ENCODE assay signal across 16 cellular contexts in the genomic region with DNA sequence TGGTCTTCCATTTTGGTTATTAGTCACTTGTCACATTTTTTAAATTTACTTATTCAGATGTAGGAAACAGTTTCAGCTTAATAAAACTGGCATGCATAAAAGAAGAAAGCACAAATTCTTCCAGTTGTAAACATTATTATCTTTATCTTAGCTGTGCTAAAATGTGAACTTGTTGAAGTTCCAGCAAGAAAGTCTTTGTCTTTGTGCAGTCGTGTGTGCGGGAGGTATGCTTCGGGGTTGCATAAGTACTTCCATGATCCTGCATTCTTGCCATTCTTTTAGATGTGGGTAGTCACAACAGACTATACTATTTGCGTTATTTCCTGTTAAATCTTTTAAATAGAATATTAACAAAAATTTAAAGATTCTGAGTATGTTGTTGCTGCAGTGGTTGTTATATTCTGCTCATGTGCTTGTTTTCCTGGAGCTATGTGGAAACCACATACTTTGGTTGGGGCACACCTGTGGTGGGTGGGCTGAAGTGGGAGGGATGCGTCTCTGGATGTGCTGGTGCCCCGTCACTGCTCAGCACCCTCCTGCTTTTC. TPM values are rescaled to one million over a fixed set of nuclear protein-coding genes. Genes with fewer than 3 reads are reported as not detected.
A peak's percentile ranks its signal among the peaks of the same experiment; 100 is the strongest.
DNase-seq lines count a peak whose midpoint lies in the region; FAIRE-seq and TF ChIP-seq lines count a peak whose summit lies in the region.
"Had no signal": no experiment of that assay in that cellular context is flagged by ENCODE, and none has a peak within 500 bp of the region (broad histone marks: within the 10 kb centered on the region; RNA-seq: fewer than 3 reads in every experiment).

No MANE protein-coding gene starts in this region.

- no peak overlapping the region for H3K9ac ChIP-seq in neural progenitor cell

- H3K27me3 Mint-ChIP-seq in neural progenitor cell (ENCODE audit: insufficient read depth, low read depth): peaks cover 3% of the 10 kb centered on the region
- H3K27me3 Mint-ChIP-seq: activated CD4-positive, alpha-beta memory T cell treated with anti-CD3 and anti-CD28 coated beads, Interleukin-2, amount 10 ng/mL, durations not matched to agents 7 days and 5 days; natural killer cell treated with Interleukin-12 subunit alpha and Interleukin-12 subunit beta and Interleukin-15 and Interleukin-18, amount 100 ng/mL, for 72 hours had no signal

- no peak overlapping the region for H2AFZ ChIP-seq in neural progenitor cell (replicated peaks)

- no peaks in the 10 kb centered on the region for H3F3A ChIP-seq in neural progenitor cell (ENCODE audit: low read depth)

- H3K27ac Mint-ChIP-seq in neural progenitor cell: no peak overlapping the region
- H3K27ac Mint-ChIP-seq: activated CD4-positive, alpha-beta memory T cell treated with anti-CD3 and anti-CD28 coated beads, Interleukin-2, amount 10 ng/mL, durations not matched to agents 7 days and 5 days; natural killer cell treated with Interleukin-12 subunit alpha and Interleukin-12 subunit beta and Interleukin-15 and Interleukin-18, amount 100 ng/mL, for 72 hours had no signal

- no peaks in the 10 kb centered on the region for H3K27me3 ChIP-seq in neural progenitor cell
- H3K27me3 ChIP-seq: colonic mucosa, uterus had no signal

- H3K36me3 Mint-ChIP-seq in neural progenitor cell: peaks cover 29% of the 10 kb centered on the region
- H3K36me3 Mint-ChIP-seq: natural killer cell treated with Interleukin-12 subunit alpha and Interleukin-12 subunit beta and Interleukin-15 and Interleukin-18, amount 100 ng/mL, for 72 hours had no signal

- DNase-seq in AG09309 (ENCODE audit: low read depth): peak; percentile 59
- DNase-seq in neural progenitor cell (ENCODE audit: low spot score): peak; percentile 40
- no peak for DNase-seq in NCI-H345 treated with DMSO at 0.1 percent for 48 hours (lab: John Stamatoyannopoulos, UW; ENCODE audit: unreplicated experiment)
- no peak for DNase-seq in activated gamma-delta T cell (lab: John Stamatoyannopoulos, UW)
- no peak for DNase-seq in UCSD-AML1 (lab: John Stamatoyannopoulos, UW; ENCODE audit: unreplicated experiment)
- DNase-seq in NCI-H2171 (lab: John Stamatoyannopoulos, UW): no peak
- DNase-seq: activated CD4-positive, alpha-beta memory T cell treated with anti-CD3 and anti-CD28 coated beads, Interleukin-2, amount 10 ng/mL, durations not matched to agents 7 days and 5 days; activated gamma-delta T cell treated with Interleukin-2 at 50 U/mL for 16 hours; C1 segment of cervical spinal cord; colonic mucosa; GDM1; left colon; uterus had no signal

- peak overlapping the region; percentile 57 for H3K27ac ChIP-seq in KOPT-K1 (ENCODE audit: low read depth, low read length, poor library complexity, severe bottlenecking)
- H3K27ac ChIP-seq in neural progenitor cell: no peak overlapping the region
- H3K27ac ChIP-seq: colonic mucosa, uterus had no signal

- H3K79me2 ChIP-seq in neural progenitor cell (ENCODE audit: low read depth): no peaks in the 10 kb centered on the region

- no peaks in the 10 kb centered on the region for H3K9me3 Mint-ChIP-seq in neural progenitor cell
- H3K9me3 Mint-ChIP-seq: activated CD4-positive, alpha-beta memory T cell treated with anti-CD3 and anti-CD28 coated beads, Interleukin-2, amount 10 ng/mL, durations not matched to agents 7 days and 5 days; natural killer cell treated with Interleukin-12 subunit alpha and Interleukin-12 subunit beta and Interleukin-15 and Interleukin-18, amount 100 ng/mL, for 72 hours had no signal

- no peaks in the 10 kb centered on the region for H3K4me1 ChIP-seq in neural progenitor cell
- H3K4me1 ChIP-seq: colonic mucosa, uterus had no signal

- H3K9me3 ChIP-seq in KOPT-K1 (ENCODE audit: insufficient read depth, low read length, poor library complexity, severe bottlenecking) (no peaks in the 10 kb centered on the region), neural progenitor cell (ENCODE audit: low read depth) (no peaks in the 10 kb centered on the region)
- H3K9me3 ChIP-seq: colonic mucosa, uterus had no signal

- H3K36me3 ChIP-seq in KOPT-K1 (ENCODE audit: insufficient read depth, low read length): peaks cover 66% of the 10 kb centered on the region
- no peaks in the 10 kb centered on the region for H3K36me3 ChIP-seq in neural progenitor cell
- H3K36me3 ChIP-seq: colonic mucosa, uterus had no signal

- no peak overlapping the region for H3K4me3 Mint-ChIP-seq in neural progenitor cell
- H3K4me3 Mint-ChIP-seq: activated CD4-positive, alpha-beta memory T cell treated with anti-CD3 and anti-CD28 coated beads, Interleukin-2, amount 10 ng/mL, durations not matched to agents 7 days and 5 days; natural killer cell treated with Interleukin-12 subunit alpha and Interleukin-12 subunit beta and Interleukin-15 and Interleukin-18, amount 100 ng/mL, for 72 hours had no signal

- H3K4me2 ChIP-seq in neural progenitor cell: no peak overlapping the region

- H4K20me1 ChIP-seq in neural progenitor cell (ENCODE audit: low read depth): no peaks in the 10 kb centered on the region

- H3K4me1 Mint-ChIP-seq in neural progenitor cell: peaks cover 6% of the 10 kb centered on the region
- H3K4me1 Mint-ChIP-seq: activated CD4-positive, alpha-beta memory T cell treated with anti-CD3 and anti-CD28 coated beads, Interleukin-2, amount 10 ng/mL, durations not matched to agents 7 days and 5 days had no signal

- TF ChIP-seq CTCF in AG09309 (IDR thresholded peaks at IDR 0.05; ENCODE audit: control insufficient read depth, insufficient read depth, low read depth, low read length, missing control alignments) (no peak), neural progenitor cell (IDR thresholded peaks at IDR 0.05) (no peak)

- no peak overlapping the region for H3K4me3 ChIP-seq in AG09309 (ENCODE audit: control insufficient read depth, low read depth, low read length)
- H3K4me3 ChIP-seq in neural progenitor cell: no peak overlapping the region
- H3K4me3 ChIP-seq: colonic mucosa, uterus had no signal

- FAIRE-seq in endometrium (lab: Jason Lieb, UNC): peak; percentile 82

RNA-seq across cellular contexts. Expression of gene CBS, which starts 49.9 kb away (rescaled TPM):
- total RNA-seq in neural progenitor cell (ENCODE audit: low replicate concordance): 56.9 and 118 TPM in 2 replicates

RNA-seq across cellular contexts. Expression of gene PKNOX1, which starts 51.3 kb away (rescaled TPM):
- 10.3 and 11.0 TPM in 2 replicates for total RNA-seq in neural progenitor cell (ENCODE audit: low replicate concordance)

Comparison
In these comparisons a context has a peak if more than half of its experiments do, and no peak if none do; other contexts are left out.
1. DNase-seq: peak in AG09309 (single experiment) and neural progenitor cell (single experiment); none in NCI-H345 treated with DMSO at 0.1 percent for 48 hours (single experiment), activated gamma-delta T cell (single experiment), UCSD-AML1 (single experiment) and NCI-H2171 (single experiment).